In genomic region chr6:106146852-106147351, GRCh38 we compare ENCODE assay signal across 1 cellular context.
TF ChIP-seq lines count a peak whose summit lies in the region.

No MANE protein-coding gene starts in this region.

TF ChIP-seq in K562, 482 proteins besides CTCF, POLR2A, EP300 and RAD21 (continued from another document and continues in another):
- TF ChIP-seq ZNF655 (CRISPR knock-in tag; IDR thresholded peaks at IDR 0.05) (no peak), ZNF124 (CRISPR knock-in tag; IDR thresholded peaks at IDR 0.05) (no peak), MTA3 (IDR thresholded peaks at IDR 0.05; ENCODE audit: borderline replicate concordance) (peak; percentile 41; the same call in 1 of the 2 replicates), ZNF551 (CRISPR knock-in tag; IDR thresholded peaks at IDR 0.05) (no peak), USF1 (CRISPR knock-in tag; IDR thresholded peaks at IDR 0.05) (no peak), KDM1A (IDR thresholded peaks at IDR 0.05) (no peak), ZNF561 (CRISPR knock-in tag; conservative IDR thresholded peaks at IDR 0.05) (no peak), ZNF134 (CRISPR knock-in tag; conservative IDR thresholded peaks at IDR 0.05) (peak; percentile 94), MAFF (IDR thresholded peaks at IDR 0.05; ENCODE audit: low read length) (peak; percentile 29; the same call in 1 of the 2 replicates), BRF1 (IDR thresholded peaks at IDR 0.05; ENCODE audit: borderline replicate concordance, extremely low read depth, insufficient read length) (no peak), ZEB2 (IDR thresholded peaks at IDR 0.05) (0 out of 2 replicates have a peak, but pooled peaks have one; percentile 16), NONO (IDR thresholded peaks at IDR 0.05; ENCODE audit: low read depth in 2 of 2, low read length in 1 of 2) (no peak), PHTF2 (CRISPR knock-in tag; IDR thresholded peaks at IDR 0.05) (no peak), ZNF79 (CRISPR knock-in tag; IDR thresholded peaks at IDR 0.05; ENCODE audit: low read depth) (no peak), GTF3C2 (IDR thresholded peaks at IDR 0.05; ENCODE audit: borderline replicate concordance, extremely low read depth, insufficient read length) (no peak), ARID1B (IDR thresholded peaks at IDR 0.05) (0 out of 2 replicates have a peak, but pooled peaks have one; percentile 18), ARID2 (IDR thresholded peaks at IDR 0.05) (no peak), OTX1 (CRISPR knock-in tag; IDR thresholded peaks at IDR 0.05) (no peak), FOSL1 (tag; conservative IDR thresholded peaks at IDR 0.05) (peak; percentile 78), YY1 (IDR thresholded peaks at IDR 0.05; ENCODE audit: borderline replicate concordance in 1 of 3, control insufficient read depth in 1 of 3, extremely low read depth in 1 of 3, insufficient read depth in 3 of 3, insufficient read length in 1 of 3, insufficient replicate concordance in 2 of 3, low read depth in 1 of 3, low read length in 2 of 3) (no peak), HMBOX1 (IDR thresholded peaks at IDR 0.05) (peak; percentile 81), PHF21A (IDR thresholded peaks at IDR 0.05; ENCODE audit: borderline replicate concordance, low read depth) (no peak), GATA2 (CRISPR knock-in tag; IDR thresholded peaks at IDR 0.05) (no peak), ZNF316 (IDR thresholded peaks at IDR 0.05) (peak; percentile 66), SREBF2 (CRISPR knock-in tag; IDR thresholded peaks at IDR 0.05) (no peak), CEBPB (tag; IDR thresholded peaks at IDR 0.05) (no peak), FOXO4 (CRISPR knock-in tag; IDR thresholded peaks at IDR 0.05) (no peak), ZNF232 (CRISPR knock-in tag; IDR thresholded peaks at IDR 0.05) (no peak), EHMT2 (IDR thresholded peaks at IDR 0.05) (no peak), TEAD1 (CRISPR knock-in tag; IDR thresholded peaks at IDR 0.05) (no peak), ATF1 (CRISPR knock-in tag; IDR thresholded peaks at IDR 0.05) (no peak), ATF1 (tag; IDR thresholded peaks at IDR 0.05) (no peak), SMARCA5 (IDR thresholded peaks at IDR 0.05) (no peak), ZNF184 (CRISPR knock-in tag; IDR thresholded peaks at IDR 0.05) (no peak), ATF7 (IDR thresholded peaks at IDR 0.05) (0 out of 2 replicates have a peak, but pooled peaks have one; percentile 16)
- TF ChIP-seq, protein P1, sequence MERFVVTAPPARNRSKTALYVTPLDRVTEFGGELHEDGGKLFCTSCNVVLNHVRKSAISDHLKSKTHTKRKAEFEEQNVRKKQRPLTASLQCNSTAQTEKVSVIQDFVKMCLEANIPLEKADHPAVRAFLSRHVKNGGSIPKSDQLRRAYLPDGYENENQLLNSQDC (CRISPR knock-in tag; IDR thresholded peaks at IDR 0.05), result no peak
- TF ChIP-seq, protein P2, sequence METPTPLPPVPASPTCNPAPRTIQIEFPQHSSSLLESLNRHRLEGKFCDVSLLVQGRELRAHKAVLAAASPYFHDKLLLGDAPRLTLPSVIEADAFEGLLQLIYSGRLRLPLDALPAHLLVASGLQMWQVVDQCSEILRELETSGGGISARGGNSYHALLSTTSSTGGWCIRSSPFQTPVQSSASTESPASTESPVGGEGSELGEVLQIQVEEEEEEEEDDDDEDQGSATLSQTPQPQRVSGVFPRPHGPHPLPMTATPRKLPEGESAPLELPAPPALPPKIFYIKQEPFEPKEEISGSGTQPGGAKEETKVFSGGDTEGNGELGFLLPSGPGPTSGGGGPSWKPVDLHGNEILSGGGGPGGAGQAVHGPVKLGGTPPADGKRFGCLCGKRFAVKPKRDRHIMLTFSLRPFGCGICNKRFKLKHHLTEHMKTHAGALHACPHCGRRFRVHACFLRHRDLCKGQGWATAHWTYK (CRISPR knock-in tag; IDR thresholded peaks at IDR 0.05), result no peak
- TF ChIP-seq, protein P3, sequence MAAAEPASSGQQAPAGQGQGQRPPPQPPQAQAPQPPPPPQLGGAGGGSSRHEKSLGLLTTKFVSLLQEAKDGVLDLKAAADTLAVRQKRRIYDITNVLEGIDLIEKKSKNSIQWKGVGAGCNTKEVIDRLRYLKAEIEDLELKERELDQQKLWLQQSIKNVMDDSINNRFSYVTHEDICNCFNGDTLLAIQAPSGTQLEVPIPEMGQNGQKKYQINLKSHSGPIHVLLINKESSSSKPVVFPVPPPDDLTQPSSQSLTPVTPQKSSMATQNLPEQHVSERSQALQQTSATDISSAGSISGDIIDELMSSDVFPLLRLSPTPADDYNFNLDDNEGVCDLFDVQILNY (CRISPR knock-in tag; IDR thresholded peaks at IDR 0.05), result no peak
- TF ChIP-seq, protein P4, sequence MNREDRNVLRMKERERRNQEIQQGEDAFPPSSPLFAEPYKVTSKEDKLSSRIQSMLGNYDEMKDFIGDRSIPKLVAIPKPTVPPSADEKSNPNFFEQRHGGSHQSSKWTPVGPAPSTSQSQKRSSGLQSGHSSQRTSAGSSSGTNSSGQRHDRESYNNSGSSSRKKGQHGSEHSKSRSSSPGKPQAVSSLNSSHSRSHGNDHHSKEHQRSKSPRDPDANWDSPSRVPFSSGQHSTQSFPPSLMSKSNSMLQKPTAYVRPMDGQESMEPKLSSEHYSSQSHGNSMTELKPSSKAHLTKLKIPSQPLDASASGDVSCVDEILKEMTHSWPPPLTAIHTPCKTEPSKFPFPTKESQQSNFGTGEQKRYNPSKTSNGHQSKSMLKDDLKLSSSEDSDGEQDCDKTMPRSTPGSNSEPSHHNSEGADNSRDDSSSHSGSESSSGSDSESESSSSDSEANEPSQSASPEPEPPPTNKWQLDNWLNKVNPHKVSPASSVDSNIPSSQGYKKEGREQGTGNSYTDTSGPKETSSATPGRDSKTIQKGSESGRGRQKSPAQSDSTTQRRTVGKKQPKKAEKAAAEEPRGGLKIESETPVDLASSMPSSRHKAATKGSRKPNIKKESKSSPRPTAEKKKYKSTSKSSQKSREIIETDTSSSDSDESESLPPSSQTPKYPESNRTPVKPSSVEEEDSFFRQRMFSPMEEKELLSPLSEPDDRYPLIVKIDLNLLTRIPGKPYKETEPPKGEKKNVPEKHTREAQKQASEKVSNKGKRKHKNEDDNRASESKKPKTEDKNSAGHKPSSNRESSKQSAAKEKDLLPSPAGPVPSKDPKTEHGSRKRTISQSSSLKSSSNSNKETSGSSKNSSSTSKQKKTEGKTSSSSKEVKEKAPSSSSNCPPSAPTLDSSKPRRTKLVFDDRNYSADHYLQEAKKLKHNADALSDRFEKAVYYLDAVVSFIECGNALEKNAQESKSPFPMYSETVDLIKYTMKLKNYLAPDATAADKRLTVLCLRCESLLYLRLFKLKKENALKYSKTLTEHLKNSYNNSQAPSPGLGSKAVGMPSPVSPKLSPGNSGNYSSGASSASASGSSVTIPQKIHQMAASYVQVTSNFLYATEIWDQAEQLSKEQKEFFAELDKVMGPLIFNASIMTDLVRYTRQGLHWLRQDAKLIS (CRISPR knock-in tag; IDR thresholded peaks at IDR 0.05), result no peak
- TF ChIP-seq, protein P5, sequence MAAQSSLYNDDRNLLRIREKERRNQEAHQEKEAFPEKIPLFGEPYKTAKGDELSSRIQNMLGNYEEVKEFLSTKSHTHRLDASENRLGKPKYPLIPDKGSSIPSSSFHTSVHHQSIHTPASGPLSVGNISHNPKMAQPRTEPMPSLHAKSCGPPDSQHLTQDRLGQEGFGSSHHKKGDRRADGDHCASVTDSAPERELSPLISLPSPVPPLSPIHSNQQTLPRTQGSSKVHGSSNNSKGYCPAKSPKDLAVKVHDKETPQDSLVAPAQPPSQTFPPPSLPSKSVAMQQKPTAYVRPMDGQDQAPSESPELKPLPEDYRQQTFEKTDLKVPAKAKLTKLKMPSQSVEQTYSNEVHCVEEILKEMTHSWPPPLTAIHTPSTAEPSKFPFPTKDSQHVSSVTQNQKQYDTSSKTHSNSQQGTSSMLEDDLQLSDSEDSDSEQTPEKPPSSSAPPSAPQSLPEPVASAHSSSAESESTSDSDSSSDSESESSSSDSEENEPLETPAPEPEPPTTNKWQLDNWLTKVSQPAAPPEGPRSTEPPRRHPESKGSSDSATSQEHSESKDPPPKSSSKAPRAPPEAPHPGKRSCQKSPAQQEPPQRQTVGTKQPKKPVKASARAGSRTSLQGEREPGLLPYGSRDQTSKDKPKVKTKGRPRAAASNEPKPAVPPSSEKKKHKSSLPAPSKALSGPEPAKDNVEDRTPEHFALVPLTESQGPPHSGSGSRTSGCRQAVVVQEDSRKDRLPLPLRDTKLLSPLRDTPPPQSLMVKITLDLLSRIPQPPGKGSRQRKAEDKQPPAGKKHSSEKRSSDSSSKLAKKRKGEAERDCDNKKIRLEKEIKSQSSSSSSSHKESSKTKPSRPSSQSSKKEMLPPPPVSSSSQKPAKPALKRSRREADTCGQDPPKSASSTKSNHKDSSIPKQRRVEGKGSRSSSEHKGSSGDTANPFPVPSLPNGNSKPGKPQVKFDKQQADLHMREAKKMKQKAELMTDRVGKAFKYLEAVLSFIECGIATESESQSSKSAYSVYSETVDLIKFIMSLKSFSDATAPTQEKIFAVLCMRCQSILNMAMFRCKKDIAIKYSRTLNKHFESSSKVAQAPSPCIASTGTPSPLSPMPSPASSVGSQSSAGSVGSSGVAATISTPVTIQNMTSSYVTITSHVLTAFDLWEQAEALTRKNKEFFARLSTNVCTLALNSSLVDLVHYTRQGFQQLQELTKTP (IDR thresholded peaks at IDR 0.05; ENCODE audit: low read depth in 1 of 2, partially characterized antibody in 2 of 2), result no peak
- TF ChIP-seq, protein P6, sequence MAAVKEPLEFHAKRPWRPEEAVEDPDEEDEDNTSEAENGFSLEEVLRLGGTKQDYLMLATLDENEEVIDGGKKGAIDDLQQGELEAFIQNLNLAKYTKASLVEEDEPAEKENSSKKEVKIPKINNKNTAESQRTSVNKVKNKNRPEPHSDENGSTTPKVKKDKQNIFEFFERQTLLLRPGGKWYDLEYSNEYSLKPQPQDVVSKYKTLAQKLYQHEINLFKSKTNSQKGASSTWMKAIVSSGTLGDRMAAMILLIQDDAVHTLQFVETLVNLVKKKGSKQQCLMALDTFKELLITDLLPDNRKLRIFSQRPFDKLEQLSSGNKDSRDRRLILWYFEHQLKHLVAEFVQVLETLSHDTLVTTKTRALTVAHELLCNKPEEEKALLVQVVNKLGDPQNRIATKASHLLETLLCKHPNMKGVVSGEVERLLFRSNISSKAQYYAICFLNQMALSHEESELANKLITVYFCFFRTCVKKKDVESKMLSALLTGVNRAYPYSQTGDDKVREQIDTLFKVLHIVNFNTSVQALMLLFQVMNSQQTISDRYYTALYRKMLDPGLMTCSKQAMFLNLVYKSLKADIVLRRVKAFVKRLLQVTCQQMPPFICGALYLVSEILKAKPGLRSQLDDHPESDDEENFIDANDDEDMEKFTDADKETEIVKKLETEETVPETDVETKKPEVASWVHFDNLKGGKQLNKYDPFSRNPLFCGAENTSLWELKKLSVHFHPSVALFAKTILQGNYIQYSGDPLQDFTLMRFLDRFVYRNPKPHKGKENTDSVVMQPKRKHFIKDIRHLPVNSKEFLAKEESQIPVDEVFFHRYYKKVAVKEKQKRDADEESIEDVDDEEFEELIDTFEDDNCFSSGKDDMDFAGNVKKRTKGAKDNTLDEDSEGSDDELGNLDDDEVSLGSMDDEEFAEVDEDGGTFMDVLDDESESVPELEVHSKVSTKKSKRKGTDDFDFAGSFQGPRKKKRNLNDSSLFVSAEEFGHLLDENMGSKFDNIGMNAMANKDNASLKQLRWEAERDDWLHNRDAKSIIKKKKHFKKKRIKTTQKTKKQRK (IDR thresholded peaks at IDR 0.05; ENCODE audit: borderline replicate concordance, low read depth, low read length), result no peak
